8 cellular contexts compared by ENCODE assay signal in genomic region chr2:235511187-235511661, GRCh38. TPM values are rescaled to one million over a fixed set of nuclear protein-coding genes. Genes with fewer than 3 reads are reported as not detected.
A peak's percentile ranks its signal among the peaks of the same experiment; 100 is the strongest.
DNase-seq lines count a peak whose midpoint lies in the region; ATAC-seq and TF ChIP-seq lines count a peak whose summit lies in the region.

No MANE protein-coding gene starts in this region.

- no peak for TF ChIP-seq POLR2A in ovary (IDR thresholded peaks at IDR 0.05)

- DNase-seq in GM23248: peak; percentile 93
- DNase-seq in PC-3: peak; percentile 87
- DNase-seq in myocyte (ENCODE audit: low read depth): peak; percentile 46
- no peak for DNase-seq in anterior cingulate cortex (lab: John Stamatoyannopoulos, UW)
- no peak for DNase-seq in ovary
- DNase-seq in NCI-H1092 treated with DMSO at 0.1 percent for 48 hours (lab: John Stamatoyannopoulos, UW): no peak

- H3K36me3 ChIP-seq in GM23248 (ENCODE audit: low read depth) (no peaks in the 10 kb centered on the region), PC-3 (ENCODE audit: low read depth, low read length) (no peaks in the 10 kb centered on the region), ovary (no peaks in the 10 kb centered on the region)

- H3K27me3 ChIP-seq in GM23248 (replicated peaks; ENCODE audit: insufficient read depth): no peaks in the 10 kb centered on the region
- H3K27me3 ChIP-seq in PC-3 (ENCODE audit: low read length): no peaks in the 10 kb centered on the region
- H3K27me3 ChIP-seq in ovary: no peaks in the 10 kb centered on the region

- H3K4me1 ChIP-seq in GM23248 (ENCODE audit: insufficient read depth): peaks cover 4% of the 10 kb centered on the region
- peaks cover 27% of the 10 kb centered on the region for H3K4me1 ChIP-seq in PC-3 (ENCODE audit: insufficient read depth, low read length)
- H3K4me1 ChIP-seq in ovary (ENCODE audit: insufficient read depth): peaks cover 8% of the 10 kb centered on the region

- H3K4me3 ChIP-seq in GM23248: no peak overlapping the region
- H3K4me3 ChIP-seq in PC-3 (ENCODE audit: low read length): no peak overlapping the region; the same call in 1 of the 2 replicates
- no peak overlapping the region for H3K4me3 ChIP-seq in ovary

- H3F3A ChIP-seq in GM23248 (ENCODE audit: insufficient read depth) (no peaks in the 10 kb centered on the region; the same call in 1 of the 2 replicates), PC-3 (ENCODE audit: low read length, unreplicated experiment) (no peaks in the 10 kb centered on the region)

- H3K79me2 ChIP-seq in GM23248 (ENCODE audit: insufficient read depth): peaks cover 96% of the 10 kb centered on the region
- H3K79me2 ChIP-seq in PC-3 (ENCODE audit: low read length): peaks cover 99% of the 10 kb centered on the region

- H3K27ac ChIP-seq in GM23248 (0 out of 2 replicates have a peak overlapping the region, but pooled peaks have one; percentile 3), PC-3 (ENCODE audit: low read length) (peak overlapping the region; percentile 64), ovary (no peak overlapping the region)

- H3K9me2 ChIP-seq in GM23248 (ENCODE audit: insufficient read depth) (no peaks in the 10 kb centered on the region), PC-3 (replicated peaks; ENCODE audit: low read length) (no peaks in the 10 kb centered on the region)

- BruUV-seq in PC-3 (replicated peaks; lab: Mats Ljungman, UMichigan): no TSS peak

- WGBS in GM23248 (ENCODE audit: low coverage in 1 of 2, low lambda C conversion rate in 2 of 2, missing lambda C conversion rate in 2 of 2), 2 experiments: 61 to 65% methylated on average over 6 to 7 of the region's 7 CpGs
- 40 to 50% (median 50%) methylated on average over 7 of the region's 7 CpGs for WGBS in ovary, 3 donors

- POLR2A ChIA-PET in PC-3 (lab: Charles Lee; ENCODE audit: unreplicated experiment): no interaction called here

- in situ Hi-C loops in GM23248 (cut with MboI): no loop called here

- intact Hi-C loops in PC-3 (cut with micrococcal nuclease) (no loop called here), ovary (cut with DNase I) (no loop called here)

- no peak for TF ChIP-seq CTCF in PC-3 (conservative IDR thresholded peaks at IDR 0.05; ENCODE audit: low read depth, low read length)
- TF ChIP-seq CTCF in ovary (IDR thresholded peaks at IDR 0.05): no peak

- no peak for TF ChIP-seq EP300 in ovary (IDR thresholded peaks at IDR 0.05)

- ATAC-seq in PC-3 (peak; percentile 93), esophagus mucosa (peak; percentile 94), GM18907 (IDR thresholded peaks at IDR 0.05; ENCODE audit: unreplicated experiment) (no peak)

- no peak overlapping the region for H3K9ac ChIP-seq in GM23248
- H3K9ac ChIP-seq in PC-3 (ENCODE audit: low read length): peak overlapping the region; percentile 33; the same call in 1 of the 2 replicates

- H2AFZ ChIP-seq in GM23248: no peak overlapping the region
- no peak overlapping the region for H2AFZ ChIP-seq in PC-3 (ENCODE audit: low read length)

- H4K20me1 ChIP-seq in GM23248 (ENCODE audit: insufficient read depth) (peaks cover 3% of the 10 kb centered on the region; the same call in 1 of the 2 replicates), PC-3 (ENCODE audit: low read length) (peaks cover 18% of the 10 kb centered on the region; the same call in 1 of the 2 replicates)

- H3K4me2 ChIP-seq in GM23248 (ENCODE audit: unreplicated experiment) (no peak overlapping the region), PC-3 (ENCODE audit: low read length) (peak overlapping the region; percentile 68)

- CTCF ChIA-PET in PC-3 (lab: Charles Lee): interaction anchor here (0.5 to 1.3 kb wide), 3 partner anchors 9 to 230 kb away, joined by 3 to 4 read pairs (median 3); no protein-coding TSS in a partner anchor

- H3K9me3 ChIP-seq in GM23248 (ENCODE audit: low read depth) (no peaks in the 10 kb centered on the region), PC-3 (ENCODE audit: low read length) (no peaks in the 10 kb centered on the region), ovary (no peaks in the 10 kb centered on the region)

RNA-seq across cellular contexts. Expression of gene AGAP1, which starts 17.4 kb away (rescaled TPM):
- 9.9 and 18.3 TPM in 2 replicates for total RNA-seq in GM23248 (2014; rRNA removed; shearing (Covaris generic))
- 2.2 and 3.0 TPM in 2 replicates for polyA plus RNA-seq in GM23248 (2016; fragmentation: Nextera tagmentation; extraction: Ambion mirVana)
- 28.6 and 31.0 TPM in 2 replicates for total RNA-seq in PC-3 (2014; rRNA removed)
- total RNA-seq in esophagus mucosa: 17.1 TPM
- 15.5 and 17.3 TPM in 2 replicates for total RNA-seq in myocyte
- 25.2 TPM for polyA plus RNA-seq in myocyte (2012)
- 10 to 100 TPM; 12.4 to 32.2 (median 21.9) TPM for total RNA-seq in ovary
- polyA plus RNA-seq in ovary: 10 to 100 TPM in 1 of 2 donors, 1 to 10 TPM in 1; 5.7 to 10.5 TPM

Comparison
In these comparisons a context has a peak if more than half of its experiments do, and no peak if none do; other contexts are left out.
1. DNase-seq: peak in GM23248 (single experiment), PC-3 (single experiment) and myocyte (single experiment); none in anterior cingulate cortex (0 of 58), ovary (0 of 5) and NCI-H1092 treated with DMSO at 0.1 percent for 48 hours (single experiment).
2. H3K27ac ChIP-seq: peak in GM23248 (single experiment) and PC-3 (single experiment); none in ovary (0 of 2).